In genomic region chr7:68748934-68749695, GRCh38 we compare ENCODE assay signal across 21 cellular contexts.
DNase-seq lines count a peak whose midpoint lies in the region; FAIRE-seq and TF ChIP-seq lines count a peak whose summit lies in the region.
"Had no signal": no experiment of that assay in that cellular context is flagged by ENCODE, and none has a peak within 500 bp of the region (broad histone marks: within the 10 kb centered on the region; RNA-seq: fewer than 3 reads in every experiment).

No MANE protein-coding gene starts in this region.

- no peak for TF ChIP-seq CTCF in D721Med (IDR thresholded peaks at IDR 0.05; ENCODE audit: insufficient read depth, missing control alignments)

- DNase-seq in D721Med (ENCODE audit: insufficient read length, low spot score) (no peak), NCI-H524 treated with DMSO at 0.1 percent for 48 hours (lab: John Stamatoyannopoulos, UW) (peak; percentile 79), cerebellar cortex (ENCODE audit: low spot score) (peak; percentile 90), pons (ENCODE audit: low spot score) (peak; percentile 5), NCI-H1105 treated with DMSO at 0.1 percent for 48 hours (lab: John Stamatoyannopoulos, UW) (no peak), SK-N-DZ (ENCODE audit: low spot score) (no peak)
- no peak for DNase-seq in stimulated activated naive CD4-positive, alpha-beta T cell treated with Interleukin-2 at 50 U/mL for 16 hours (lab: John Stamatoyannopoulos, UW)
- DNase-seq: AML-193; CD4-positive, alpha-beta memory T cell; COR-L47; DMS153; DND-41; KBM-7; NCI-H2029; NCI-H2227 treated with DMSO at 0.1 percent for 48 hours; NCI-H510A; SHP77 treated with DMSO at 0.1 percent for 48 hours; T-helper 17 cell had no signal

- peak; percentile 44 for FAIRE-seq in D721Med (lab: Jason Lieb, UNC)
- FAIRE-seq: A204.1, GM18507, H54 had no signal

Comparison
In these comparisons a context has a peak if more than half of its experiments do, and no peak if none do; other contexts are left out.
1. DNase-seq: peak in NCI-H524 treated with DMSO at 0.1 percent for 48 hours (single experiment), cerebellar cortex (single experiment) and pons (single experiment); none in D721Med (single experiment), NCI-H1105 treated with DMSO at 0.1 percent for 48 hours (single experiment), stimulated activated naive CD4-positive, alpha-beta T cell treated with Interleukin-2 at 50 U/mL for 16 hours (single experiment) and SK-N-DZ (single experiment).